Comparison of ENCODE assay signal across 16 cellular contexts in genomic region chr7:66642932-66643331, GRCh38. TPM values are rescaled to one million over a fixed set of nuclear protein-coding genes. Genes with fewer than 3 reads are reported as not detected.
DNase-seq lines count a peak whose midpoint lies in the region; TF ChIP-seq lines count a peak whose summit lies in the region.
"Had no signal": no experiment of that assay in that cellular context is flagged by ENCODE, and none has a peak within 500 bp of the region (broad histone marks: within the 10 kb centered on the region; RNA-seq: fewer than 3 reads in every experiment).

No MANE protein-coding gene starts in this region.

- POLR2A ChIA-PET in OCI-LY7 (lab: Charles Lee) = interaction anchor here (1.3 to 4.5 kb wide), 3 partner anchors 8 to 12 kb away, joined by 8 to 20 read pairs (median 9); no protein-coding TSS in a partner anchor

- H3K27ac ChIP-seq in OCI-LY7 (ENCODE audit: low read depth, low read length, poor library complexity, severe bottlenecking) (peak overlapping the region; percentile 19), left ventricle myocardium inferior (replicated peaks) (no peak overlapping the region)

- TF ChIP-seq CTCF in OCI-LY7 (conservative IDR thresholded peaks at IDR 0.05; ENCODE audit: low read length) (no peak), nephron progenitor cell (IDR thresholded peaks at IDR 0.05) (no peak), left ventricle myocardium inferior (IDR thresholded peaks at IDR 0.05; ENCODE audit: borderline replicate concordance) (no peak)

- no peaks in the 10 kb centered on the region for H3K27me3 ChIP-seq in left ventricle myocardium inferior (ENCODE audit: low read depth)

- peaks cover 68% of the 10 kb centered on the region for H3K36me3 Mint-ChIP-seq in T-helper 2 cell treated with Interferon-gamma antibody and Interleukin-4, amounts not matched to agents 5 μg/mL and 100 μg/mL, for 36 hours (ENCODE audit: low read depth)
- H3K36me3 Mint-ChIP-seq in dendritic cell treated with granulocyte-macrophage colony-stimulating factor and Interleukin-4, amounts not matched to agents 40 ng/mL and 50 ng/mL, for 4 days (ENCODE audit: low read depth) = peaks cover 96% of the 10 kb centered on the region
- peaks cover 31% of the 10 kb centered on the region for H3K36me3 Mint-ChIP-seq in nephron progenitor cell (ENCODE audit: low read depth)

- peak overlapping the region; percentile 31 for H3K27ac Mint-ChIP-seq in T-helper 2 cell treated with Interferon-gamma antibody and Interleukin-4, amounts not matched to agents 5 μg/mL and 100 μg/mL, for 36 hours
- H3K27ac Mint-ChIP-seq in dendritic cell treated with granulocyte-macrophage colony-stimulating factor and Interleukin-4, amounts not matched to agents 40 ng/mL and 50 ng/mL, for 4 days = peak overlapping the region; percentile 75
- H3K27ac Mint-ChIP-seq in nephron progenitor cell = peak overlapping the region; percentile 62
- H3K27ac Mint-ChIP-seq: H9 had no signal

- H2AFZ ChIP-seq in OCI-LY7 (ENCODE audit: low read length) = no peak overlapping the region

- H3K9me2 ChIP-seq in OCI-LY7 (ENCODE audit: insufficient read depth, low read length) = no peaks in the 10 kb centered on the region

- CTCF ChIA-PET in OCI-LY7 (lab: Charles Lee; ENCODE audit: unreplicated experiment) = interaction anchor here (1.3 kb wide), 2 partner anchors 14 to 16 kb away, joined by 4 read pairs; partner anchors contain the start of gene KCTD7

- H3K9me3 Mint-ChIP-seq in T-helper 2 cell treated with Interferon-gamma antibody and Interleukin-4, amounts not matched to agents 5 μg/mL and 100 μg/mL, for 36 hours = no peaks in the 10 kb centered on the region
- no peaks in the 10 kb centered on the region for H3K9me3 Mint-ChIP-seq in dendritic cell treated with granulocyte-macrophage colony-stimulating factor and Interleukin-4, amounts not matched to agents 40 ng/mL and 50 ng/mL, for 4 days
- H3K9me3 Mint-ChIP-seq in nephron progenitor cell = no peaks in the 10 kb centered on the region
- H3K9me3 Mint-ChIP-seq: H9 had no signal

- peaks cover 90% of the 10 kb centered on the region for H3K36me3 ChIP-seq in OCI-LY7 (ENCODE audit: insufficient read depth, low read length)
- H3K36me3 ChIP-seq in left ventricle myocardium inferior = peaks cover 78% of the 10 kb centered on the region

- H3K4me1 Mint-ChIP-seq in T-helper 2 cell treated with Interferon-gamma antibody and Interleukin-4, amounts not matched to agents 5 μg/mL and 100 μg/mL, for 36 hours (ENCODE audit: low read depth) = peaks cover 2% of the 10 kb centered on the region
- peaks cover 41% of the 10 kb centered on the region for H3K4me1 Mint-ChIP-seq in dendritic cell treated with granulocyte-macrophage colony-stimulating factor and Interleukin-4, amounts not matched to agents 40 ng/mL and 50 ng/mL, for 4 days (ENCODE audit: low read depth)
- no peaks in the 10 kb centered on the region for H3K4me1 Mint-ChIP-seq in nephron progenitor cell
- H3K4me1 Mint-ChIP-seq: H9 had no signal

- H4K20me1 ChIP-seq in OCI-LY7 (ENCODE audit: insufficient read depth, low read length) = no peaks in the 10 kb centered on the region

- H3K4me2 ChIP-seq in OCI-LY7 (ENCODE audit: low read length) = peak overlapping the region; percentile 55

- peak overlapping the region; percentile 8 for H3K4me3 ChIP-seq in OCI-LY7 (ENCODE audit: low read depth, low read length, poor library complexity, severe bottlenecking)
- no peak overlapping the region for H3K4me3 ChIP-seq in left ventricle myocardium inferior

- intact Hi-C loops in OCI-LY7 (cut with micrococcal nuclease; ENCODE audit: unreplicated experiment) = no loop called here
- intact Hi-C loops in dendritic cell treated with granulocyte-macrophage colony-stimulating factor and Interleukin-4, amounts not matched to agents 40 ng/mL and 50 ng/mL, for 4 days (cut with micrococcal nuclease) = no loop called here
- intact Hi-C loops in left ventricle myocardium inferior (cut with micrococcal nuclease) = no loop called here

- no peak overlapping the region for H3K4me3 Mint-ChIP-seq in T-helper 2 cell treated with Interferon-gamma antibody and Interleukin-4, amounts not matched to agents 5 μg/mL and 100 μg/mL, for 36 hours
- H3K4me3 Mint-ChIP-seq in dendritic cell treated with granulocyte-macrophage colony-stimulating factor and Interleukin-4, amounts not matched to agents 40 ng/mL and 50 ng/mL, for 4 days = no peak overlapping the region
- no peak overlapping the region for H3K4me3 Mint-ChIP-seq in nephron progenitor cell
- H3K4me3 Mint-ChIP-seq: H9 had no signal

- H3K9me3 ChIP-seq in OCI-LY7 (ENCODE audit: low read length) (no peaks in the 10 kb centered on the region), left ventricle myocardium inferior (replicated peaks) (no peaks in the 10 kb centered on the region)
- H3K9me3 ChIP-seq: Caco-2 had no signal

- H3K27me3 Mint-ChIP-seq in T-helper 2 cell treated with Interferon-gamma antibody and Interleukin-4, amounts not matched to agents 5 μg/mL and 100 μg/mL, for 36 hours (ENCODE audit: low read depth) = no peaks in the 10 kb centered on the region
- peaks cover 42% of the 10 kb centered on the region for H3K27me3 Mint-ChIP-seq in dendritic cell treated with granulocyte-macrophage colony-stimulating factor and Interleukin-4, amounts not matched to agents 40 ng/mL and 50 ng/mL, for 4 days
- no peaks in the 10 kb centered on the region for H3K27me3 Mint-ChIP-seq in nephron progenitor cell (ENCODE audit: low read depth, poor library complexity)

- H3K4me1 ChIP-seq in OCI-LY7 (ENCODE audit: insufficient read depth, low read length, poor library complexity, severe bottlenecking) = peaks cover 25% of the 10 kb centered on the region
- H3K4me1 ChIP-seq in left ventricle myocardium inferior = peaks cover 18% of the 10 kb centered on the region

- BruUV-seq in OCI-LY7 (replicated peaks; lab: Mats Ljungman, UMichigan) = no TSS peak

- DNase-seq in T-helper 2 cell treated with Interferon-gamma antibody and Interleukin-4, amounts not matched to agents 5 μg/mL and 100 μg/mL, for 36 hours (ENCODE audit: low spot score) = no peak
- no peak for DNase-seq in T-helper 2 cell
- DNase-seq in OCI-LY7 (ENCODE audit: low spot score) = no peak
- no peak for DNase-seq in nephron progenitor cell
- DNase-seq in COR-L47 (lab: John Stamatoyannopoulos, UW) = no peak
- DNase-seq in left ventricle myocardium inferior = no peak
- no peak for DNase-seq in Ammon's horn (ENCODE audit: low spot score)
- DNase-seq: 8988T, Caco-2, H9, MM.1S, NCI-H1105 treated with DMSO at 0.1 percent for 48 hours, NCI-H187, NCI-H2171, NCI-H82 had no signal

- H3K79me2 ChIP-seq in OCI-LY7 (ENCODE audit: insufficient read depth, low read depth, low read length) = no peaks in the 10 kb centered on the region

RNA-seq across cellular contexts. Expression of gene KCTD7, which starts 14.3 kb away (rescaled TPM):
- 32.9 and 40.5 TPM in 2 replicates for total RNA-seq in OCI-LY7 (2014; rRNA removed; shearing (Covaris generic))
- 41.8 and 43.3 TPM in 2 replicates for total RNA-seq in OCI-LY7 (2022)
- 10.8 TPM for total RNA-seq in left ventricle myocardium inferior
